38 cellular contexts compared by ENCODE assay signal in the genomic region with DNA sequence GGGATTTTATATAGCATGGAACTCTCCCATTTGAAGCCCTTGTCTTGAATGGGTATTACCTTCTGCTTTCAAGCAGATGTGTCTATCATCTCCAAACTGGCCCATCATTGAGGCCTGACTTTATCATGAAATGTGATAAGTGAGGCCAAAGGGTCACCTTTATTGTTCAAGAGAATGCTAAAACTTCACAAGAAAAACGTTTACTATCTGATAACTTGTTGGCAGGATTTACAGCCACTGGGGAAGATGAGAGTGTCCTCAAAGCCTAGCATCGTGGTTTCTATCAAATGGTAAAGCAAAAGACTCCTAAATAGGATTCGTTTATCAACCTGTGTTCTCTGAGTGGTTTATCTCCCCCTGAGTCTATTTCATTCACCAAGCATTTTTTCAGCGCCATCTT.
"Had no signal": no experiment of that assay in that cellular context is flagged by ENCODE, and none has a peak within 500 bp of the region (broad histone marks: within the 10 kb centered on the region; RNA-seq: fewer than 3 reads in every experiment).

No MANE protein-coding gene starts in this region.

- H3K27me3 ChIP-seq: adrenal gland, ascending aorta, body of pancreas, brain microvascular endothelial cell, breast epithelium had no signal

- H3K9me3 ChIP-seq: body of pancreas had no signal

- H3K36me3 Mint-ChIP-seq: activated naive CD4-positive, alpha-beta T cell treated with anti-CD3 and anti-CD28 coated beads, Interleukin-2, amount 10 ng/mL, durations not matched to agents 7 days and 5 days had no signal

- H3K4me3 ChIP-seq: adrenal gland, ascending aorta, body of pancreas, breast epithelium, cardiac muscle cell had no signal

- ATAC-seq: activated naive CD4-positive, alpha-beta T cell treated with anti-CD3 and anti-CD28 coated beads, Interleukin-2, amount 50 U/mL, for 72 hours; activated naive CD8-positive, alpha-beta T cell treated with anti-CD3 and anti-CD28 coated beads, Interleukin-2, amount 50 U/mL, for 24 hours; activated T-cell treated with anti-CD3 and anti-CD28 coated beads, Interleukin-2, amount 50 U/mL, for 4 hours; activated T-cell treated with anti-CD3 and anti-CD28 coated beads, Interleukin-2, amount 50 U/mL, for 72 hours; activated T-helper 17 cell treated with anti-CD3 and anti-CD28 coated beads, Interleukin-2, amount 50 U/mL, for 72 hours; body of pancreas had no signal

- H3K4me1 Mint-ChIP-seq: activated naive CD4-positive, alpha-beta T cell treated with anti-CD3 and anti-CD28 coated beads, Interleukin-2, amount 10 ng/mL, durations not matched to agents 7 days and 5 days; activated naive CD4-positive, alpha-beta T cell treated with anti-CD3 and anti-CD28 coated beads, Interleukin-2, amount 50 U/mL, for 24 hours; activated naive CD8-positive, alpha-beta T cell treated with anti-CD3 and anti-CD28 coated beads for 36 hours; activated naive CD8-positive, alpha-beta T cell treated with anti-CD3 and anti-CD28 coated beads, Interleukin-2, amount 10 ng/mL, durations not matched to agents 7 days and 5 days; activated naive CD8-positive, alpha-beta T cell treated with anti-CD3 and anti-CD28 coated beads, Interleukin-2, amount 50 U/mL, for 24 hours; activated T-helper 17 cell treated with anti-CD3 and anti-CD28 coated beads, Interleukin-2, amount 50 U/mL, for 72 hours; brain; central memory CD8-positive, alpha-beta T cell had no signal

- H3K4me3 Mint-ChIP-seq: activated naive CD4-positive, alpha-beta T cell treated with anti-CD3 and anti-CD28 coated beads for 36 hours; activated naive CD4-positive, alpha-beta T cell treated with anti-CD3 and anti-CD28 coated beads, Interleukin-2, amount 10 ng/mL, durations not matched to agents 7 days and 5 days; activated naive CD4-positive, alpha-beta T cell treated with anti-CD3 and anti-CD28 coated beads, Interleukin-2, amount 50 U/mL, for 24 hours; activated naive CD8-positive, alpha-beta T cell; activated naive CD8-positive, alpha-beta T cell treated with anti-CD3 and anti-CD28 coated beads for 36 hours; activated naive CD8-positive, alpha-beta T cell treated with anti-CD3 and anti-CD28 coated beads, Interleukin-2, amount 10 ng/mL, durations not matched to agents 7 days and 5 days; activated naive CD8-positive, alpha-beta T cell treated with anti-CD3 and anti-CD28 coated beads, Interleukin-2, amount 50 U/mL, for 24 hours; activated T-cell treated with anti-CD3 and anti-CD28 coated beads, Interleukin-2, amount 50 U/mL, for 24 hours; activated T-cell treated with anti-CD3 and anti-CD28 coated beads, Interleukin-2, amount 50 U/mL, for 4 hours; activated T-cell treated with anti-CD3 and anti-CD28 coated beads, Interleukin-2, amount 50 U/mL, for 72 hours; activated T-helper 1 cell treated with anti-CD3 and anti-CD28 coated beads, Interleukin-12 subunit alpha, Interleukin-12 subunit beta, Interleukin-2, Interleukin-4 antibody, amounts not matched to agents 30 ng/mL and 10 ng/mL and 1 ng/mL, durations not matched to agents 14 hours and 24 hours and 36 hours; activated T-helper 17 cell treated with anti-CD3 and anti-CD28 coated beads, Interleukin-2, amount 50 U/mL, for 72 hours; brain; central memory CD8-positive, alpha-beta T cell had no signal

- DNase-seq: activated effector memory CD4-positive, alpha-beta T cell treated with anti-CD3 and anti-CD28 coated beads, Interleukin-2, amount 50 U/mL, for 16 hours; activated effector memory CD4-positive, alpha-beta T cell treated with Interleukin-2 at 50 U/mL for 16 hours; activated gamma-delta T cell; activated gamma-delta T cell treated with Interleukin-2 at 50 U/mL for 16 hours; activated naive CD4-positive, alpha-beta T cell; activated naive CD4-positive, alpha-beta T cell treated with anti-CD3 and anti-CD28 coated beads for 36 hours; activated naive CD4-positive, alpha-beta T cell treated with anti-CD3 and anti-CD28 coated beads, Interleukin-2, amount 10 ng/mL, durations not matched to agents 7 days and 5 days; activated naive CD4-positive, alpha-beta T cell treated with anti-CD3 and anti-CD28 coated beads, Interleukin-2, amount 50 U/mL, for 16 hours; activated naive CD4-positive, alpha-beta T cell treated with Interleukin-2 at 50 U/mL for 16 hours; activated naive CD8-positive, alpha-beta T cell treated with anti-CD3 and anti-CD28 coated beads for 36 hours; activated naive CD8-positive, alpha-beta T cell treated with anti-CD3 and anti-CD28 coated beads, Interleukin-2, amount 10 ng/mL, durations not matched to agents 7 days and 5 days; activated naive CD8-positive, alpha-beta T cell treated with anti-CD3 and anti-CD28 coated beads, Interleukin-2, amount 50 U/mL, for 24 hours; activated T-cell treated with anti-CD3 and anti-CD28 coated beads, Interleukin-2, amount 50 U/mL, for 1 hour; activated T-cell treated with anti-CD3 and anti-CD28 coated beads, Interleukin-2, amount 50 U/mL, for 24 hours; activated T-cell treated with anti-CD3 and anti-CD28 coated beads, Interleukin-2, amount 50 U/mL, for 4 hours; activated T-cell treated with anti-CD3 and anti-CD28 coated beads, Interleukin-2, amount 50 U/mL, for 48 hours; activated T-cell treated with anti-CD3 and anti-CD28 coated beads, Interleukin-2, amount 50 U/mL, for 72 hours; amniotic stem cell; amygdala; anterior cingulate cortex; aorta; body of pancreas; brain microvascular endothelial cell; caudate nucleus; central memory CD4-positive, alpha-beta T cell; cerebellar nuclear complex had no signal

- H3K36me3 ChIP-seq: adrenal gland, ascending aorta, brain microvascular endothelial cell, breast epithelium, cardiac muscle cell had no signal

- H3K4me1 ChIP-seq: adrenal gland, ascending aorta, body of pancreas, breast epithelium had no signal

- H3K27ac Mint-ChIP-seq: activated naive CD4-positive, alpha-beta T cell treated with anti-CD3 and anti-CD28 coated beads for 36 hours; activated naive CD4-positive, alpha-beta T cell treated with anti-CD3 and anti-CD28 coated beads, Interleukin-2, amount 10 ng/mL, durations not matched to agents 7 days and 5 days; activated naive CD4-positive, alpha-beta T cell treated with anti-CD3 and anti-CD28 coated beads, Interleukin-2, amount 50 U/mL, for 24 hours; activated naive CD4-positive, alpha-beta T cell treated with anti-CD3 and anti-CD28 coated beads, Interleukin-2, amount 50 U/mL, for 72 hours; activated naive CD8-positive, alpha-beta T cell; activated naive CD8-positive, alpha-beta T cell treated with anti-CD3 and anti-CD28 coated beads for 36 hours; activated naive CD8-positive, alpha-beta T cell treated with anti-CD3 and anti-CD28 coated beads, Interleukin-2, amount 10 ng/mL, durations not matched to agents 7 days and 5 days; activated naive CD8-positive, alpha-beta T cell treated with anti-CD3 and anti-CD28 coated beads, Interleukin-2, amount 50 U/mL, for 24 hours; activated T-cell treated with anti-CD3 and anti-CD28 coated beads, Interleukin-2, amount 50 U/mL, for 24 hours; activated T-cell treated with anti-CD3 and anti-CD28 coated beads, Interleukin-2, amount 50 U/mL, for 72 hours; activated T-helper 1 cell treated with anti-CD3 and anti-CD28 coated beads, Interleukin-12 subunit alpha, Interleukin-12 subunit beta, Interleukin-2, Interleukin-4 antibody, amounts not matched to agents 30 ng/mL and 10 ng/mL and 1 ng/mL, durations not matched to agents 14 hours and 24 hours and 36 hours; activated T-helper 17 cell treated with anti-CD3 and anti-CD28 coated beads, Interleukin-2, amount 50 U/mL, for 72 hours; activated T-helper 2 cell treated with anti-CD3 and anti-CD28 coated beads, Interferon-gamma antibody, Interleukin-2, Interleukin-4, amounts not matched to agents 10 μg/mL and 5 μg/mL and 100 μg/mL, durations not matched to agents 14 hours and 24 hours and 36 hours; brain had no signal

- H3K27ac ChIP-seq: adrenal gland, ascending aorta, body of pancreas, brain microvascular endothelial cell, breast epithelium, cardiac muscle cell had no signal
